ENCODE assay signal across 22 cellular contexts in genomic region chr10:46232084-46232483, GRCh38. TPM values are rescaled to one million over a fixed set of nuclear protein-coding genes. Genes with fewer than 3 reads are reported as not detected.
"Had no signal": no experiment of that assay in that cellular context is flagged by ENCODE, and none has a peak within 500 bp of the region (broad histone marks: within the 10 kb centered on the region; RNA-seq: fewer than 3 reads in every experiment).

No MANE protein-coding gene starts in this region.

- H3K9me3 Mint-ChIP-seq: activated naive CD4-positive, alpha-beta T cell treated with anti-CD3 and anti-CD28 coated beads, Interleukin-2, amount 50 U/mL, for 24 hours; neural crest cell had no signal

- H3K9me3 ChIP-seq: colonic mucosa, esophagus squamous epithelium, lower lobe of right lung, ovary, SK-N-SH had no signal

- H3K27ac ChIP-seq: colonic mucosa, esophagus squamous epithelium, lower lobe of right lung, ovary, tibial nerve had no signal

- DNase-seq: activated T-cell treated with anti-CD3 and anti-CD28 coated beads, Interleukin-2, amount 50 U/mL, for 24 hours; amniotic stem cell; central memory CD4-positive, alpha-beta T cell; effector CD4-positive, alpha-beta T cell; esophagus squamous epithelium; hippocampal formation; kidney; lower lobe of right lung; midbrain; SK-N-SH; stimulated activated CD4-positive, alpha-beta T cell treated with anti-CD3 and anti-CD28 coated beads, Interleukin-12 subunit alpha, Interleukin-12 subunit beta, amount 100 ng/mL, for 4 hours; T-helper 9 cell had no signal

- ATAC-seq: activated CD8-positive, alpha-beta memory T cell treated with anti-CD3 and anti-CD28 coated beads, Interleukin-2, amount 10 ng/mL, durations not matched to agents 7 days and 5 days; lower lobe of right lung; T-cell had no signal

- H3K4me3 Mint-ChIP-seq: activated CD8-positive, alpha-beta memory T cell treated with anti-CD3 and anti-CD28 coated beads, Interleukin-2, amount 10 ng/mL, durations not matched to agents 7 days and 5 days; activated naive CD4-positive, alpha-beta T cell treated with anti-CD3 and anti-CD28 coated beads, Interleukin-2, amount 50 U/mL, for 24 hours; activated T-cell treated with anti-CD3 and anti-CD28 coated beads, Interleukin-2, amount 50 U/mL, for 24 hours; neural crest cell; T-cell had no signal

- H3K27ac Mint-ChIP-seq: activated CD8-positive, alpha-beta memory T cell treated with anti-CD3 and anti-CD28 coated beads, Interleukin-2, amount 10 ng/mL, durations not matched to agents 7 days and 5 days; activated naive CD4-positive, alpha-beta T cell treated with anti-CD3 and anti-CD28 coated beads, Interleukin-2, amount 50 U/mL, for 24 hours; activated T-cell treated with anti-CD3 and anti-CD28 coated beads, Interleukin-2, amount 50 U/mL, for 24 hours had no signal

- H3K36me3 ChIP-seq: colonic mucosa, esophagus squamous epithelium, lower lobe of right lung, ovary, tibial nerve had no signal

- H3K27me3 Mint-ChIP-seq: activated CD8-positive, alpha-beta memory T cell treated with anti-CD3 and anti-CD28 coated beads, Interleukin-2, amount 10 ng/mL, durations not matched to agents 7 days and 5 days; activated naive CD4-positive, alpha-beta T cell treated with anti-CD3 and anti-CD28 coated beads, Interleukin-2, amount 50 U/mL, for 24 hours; activated T-cell treated with anti-CD3 and anti-CD28 coated beads, Interleukin-2, amount 50 U/mL, for 24 hours; T-cell had no signal

- H3K27me3 ChIP-seq: colonic mucosa, ovary, tibial nerve had no signal

- H3K4me1 ChIP-seq: colonic mucosa had no signal

- H3K4me3 ChIP-seq: colonic mucosa, esophagus squamous epithelium, lower lobe of right lung, ovary, tibial nerve had no signal

RNA-seq across cellular contexts. Expression of gene ANTXRL, which starts 54.7 kb away (rescaled TPM):
- total RNA-seq: activated CD8-positive, alpha-beta memory T cell treated with anti-CD3 and anti-CD28 coated beads, Interleukin-2, amount 10 ng/mL, durations not matched to agents 7 days and 5 days; colonic mucosa; endothelial cell of umbilical vein; esophagus squamous epithelium; fibroblast of villous mesenchyme; glomerular endothelial cell; lower lobe of right lung; neural crest cell; tibial nerve had no signal
- polyA plus RNA-seq: endothelial cell of umbilical vein, ovary, SK-N-SH had no signal
